Comparison of ENCODE assay signal across 9 cellular contexts in the genomic region with DNA sequence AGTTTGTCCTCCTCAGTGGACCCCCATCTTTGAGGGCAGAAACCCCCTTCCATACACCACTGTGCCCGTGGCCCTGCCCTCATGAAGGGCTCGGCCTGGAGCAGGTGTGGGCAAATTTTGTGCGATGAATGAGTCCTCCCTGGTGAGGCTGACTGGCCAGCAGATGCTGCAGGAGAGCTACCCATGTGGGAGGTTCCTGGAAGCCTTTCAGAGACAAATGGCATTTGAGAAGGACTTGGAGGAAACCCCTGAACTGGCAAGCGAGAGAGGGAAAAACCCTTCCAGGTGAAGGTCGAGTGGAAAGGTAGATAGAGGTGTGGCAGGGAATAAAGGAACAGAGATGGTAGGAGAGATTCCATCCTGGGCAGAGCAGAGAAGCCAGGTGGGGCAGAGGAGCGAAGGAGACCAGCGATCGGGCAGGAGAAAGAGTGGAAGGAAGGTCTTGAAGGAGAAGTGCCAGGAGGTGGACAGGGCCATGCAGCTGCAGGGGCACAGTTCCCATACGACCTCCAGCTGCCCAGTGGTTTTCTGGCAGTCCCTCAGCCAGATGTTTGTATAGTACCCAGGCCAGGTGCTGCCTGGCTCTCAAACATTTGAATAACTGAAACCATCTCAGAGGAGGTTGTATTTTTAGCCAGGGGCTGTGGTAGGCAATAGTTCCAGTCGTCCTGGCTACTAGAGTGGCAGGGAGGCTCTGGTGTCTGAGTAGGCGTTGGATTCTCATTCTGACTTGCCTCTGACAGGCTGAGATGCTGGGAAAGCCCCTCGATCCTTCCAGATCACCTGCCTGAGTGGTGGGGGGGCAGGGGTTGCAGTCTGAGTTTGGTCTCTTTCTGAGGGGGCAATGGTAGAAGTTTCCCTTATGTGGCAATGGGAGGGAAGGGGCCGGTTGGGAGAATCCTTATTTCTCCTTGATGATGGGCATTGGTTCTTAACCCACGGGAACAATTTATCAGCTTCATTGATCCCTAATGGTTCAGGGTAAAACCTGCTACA. TPM values are rescaled to one million over a fixed set of nuclear protein-coding genes. Genes with fewer than 3 reads are reported as not detected.
DNase-seq lines count a peak whose midpoint lies in the region; ATAC-seq and TF ChIP-seq lines count a peak whose summit lies in the region.
"Had no signal": no experiment of that assay in that cellular context is flagged by ENCODE, and none has a peak within 500 bp of the region (broad histone marks: within the 10 kb centered on the region; RNA-seq: fewer than 3 reads in every experiment).

No MANE protein-coding gene starts in this region.

- dilution Hi-C loops in mammary epithelial cell (cut with HindIII; ENCODE audit: low sequenced_read_pairs): no loop called here

- peaks cover 17% of the 10 kb centered on the region for H3K9me3 ChIP-seq in BLaER1
- no peaks in the 10 kb centered on the region for H3K9me3 ChIP-seq in hepatocyte (ENCODE audit: low read depth)
- H3K9me3 ChIP-seq in mammary epithelial cell (replicated peaks; ENCODE audit: insufficient read depth, low read length): no peaks in the 10 kb centered on the region

- H2AFZ ChIP-seq in hepatocyte (no peak overlapping the region), mammary epithelial cell (ENCODE audit: low read depth, low read length) (no peak overlapping the region)

- H3K79me2 ChIP-seq in hepatocyte (no peaks in the 10 kb centered on the region), mammary epithelial cell (ENCODE audit: insufficient read depth, low read length) (peaks cover 42% of the 10 kb centered on the region)

- 91% methylated on average over 14 of the region's 14 CpGs for WGBS in hepatocyte (ENCODE audit: low lambda C conversion rate, missing lambda C conversion rate)
- 68% methylated on average over 10 of the region's 14 CpGs for WGBS in mammary epithelial cell (ENCODE audit: low coverage, missing lambda C conversion rate)

- DNase-seq in NCI-H345 treated with DMSO at 0.1 percent for 48 hours (lab: John Stamatoyannopoulos, UW; ENCODE audit: unreplicated experiment): no peak
- no peak for DNase-seq in hepatocyte (ENCODE audit: low spot score)
- no peak for DNase-seq in MV-4-11 (lab: John Stamatoyannopoulos, UW)
- DNase-seq in mammary epithelial cell: no peak
- DNase-seq: NCI-H69 had no signal

- H3K36me3 ChIP-seq in BLaER1 (no peaks in the 10 kb centered on the region), hepatocyte (replicated peaks; ENCODE audit: insufficient read depth, low read depth) (no peaks in the 10 kb centered on the region), mammary epithelial cell (ENCODE audit: insufficient read depth, low read length) (no peaks in the 10 kb centered on the region)

- CTCF ChIA-PET in mammary epithelial cell (lab: Charles Lee; ENCODE audit: low non-redundant PET): no interaction called here

- peak; percentile 91 for ATAC-seq in HG02870 (IDR thresholded peaks at IDR 0.05; ENCODE audit: unreplicated experiment)

- no peaks in the 10 kb centered on the region for H3K27me3 ChIP-seq in BLaER1
- H3K27me3 ChIP-seq in hepatocyte: no peaks in the 10 kb centered on the region
- no peaks in the 10 kb centered on the region for H3K27me3 ChIP-seq in mammary epithelial cell (ENCODE audit: insufficient read depth, low read length)

- H3K27ac ChIP-seq in BLaER1 (peak overlapping the region; percentile 30; the same call in 1 of the 2 replicates), hepatocyte (no peak overlapping the region), mammary epithelial cell (ENCODE audit: insufficient read depth, low read depth, low read length) (no peak overlapping the region)

- no peaks in the 10 kb centered on the region for H4K20me1 ChIP-seq in BLaER1
- no peaks in the 10 kb centered on the region for H4K20me1 ChIP-seq in hepatocyte (ENCODE audit: insufficient read depth, poor library complexity, severe bottlenecking)
- no peaks in the 10 kb centered on the region for H4K20me1 ChIP-seq in mammary epithelial cell (ENCODE audit: insufficient read depth, low read length)

- intact Hi-C loops in mammary epithelial cell (cut with micrococcal nuclease): no loop called here

- no peaks in the 10 kb centered on the region for H3K9me2 ChIP-seq in hepatocyte (replicated peaks; ENCODE audit: insufficient read depth)

- no peak for TF ChIP-seq CTCF in hepatocyte (IDR thresholded peaks at IDR 0.05; ENCODE audit: poor library complexity)
- TF ChIP-seq CTCF in mammary epithelial cell (conservative IDR thresholded peaks at IDR 0.05 in 1 of 2, IDR thresholded peaks at IDR 0.05 in 1 of 2; ENCODE audit: extremely low read depth in 1 of 2, insufficient read depth in 1 of 2, low read depth in 1 of 2, low read length in 2 of 2): no peak

- H3K9ac ChIP-seq in BLaER1 (peak overlapping the region; percentile 34; the same call in 1 of the 2 replicates), mammary epithelial cell (ENCODE audit: insufficient read depth, low read length) (no peak overlapping the region)

- H3K4me1 ChIP-seq in BLaER1 (peaks cover 28% of the 10 kb centered on the region), hepatocyte (ENCODE audit: insufficient read depth) (peaks cover 3% of the 10 kb centered on the region), mammary epithelial cell (ENCODE audit: insufficient read depth, low read length) (no peaks in the 10 kb centered on the region)

- H3K4me2 ChIP-seq in BLaER1 (peak overlapping the region; percentile 72), hepatocyte (no peak overlapping the region), mammary epithelial cell (ENCODE audit: insufficient read depth, low read depth, low read length) (no peak overlapping the region)

- TF ChIP-seq POLR2A in GM18951 (IDR thresholded peaks at IDR 0.05; ENCODE audit: extremely low read depth, insufficient read depth, insufficient read length) (peak; percentile 22), Raji (IDR thresholded peaks at IDR 0.05; ENCODE audit: insufficient read depth, low read depth, low read length) (peak; percentile 55)

- H3K4me3 ChIP-seq in BLaER1 (no peak overlapping the region), hepatocyte (no peak overlapping the region), mammary epithelial cell (replicated peaks in 1 of 3; ENCODE audit: insufficient read depth in 1 of 3, low read depth in 2 of 3, low read length in 3 of 3) (no peak overlapping the region)

- no TSS peak for BruUV-seq in mammary epithelial cell (replicated peaks; lab: Mats Ljungman, UMichigan)

- in situ Hi-C loops in GM18951 (cut with MboI; ENCODE audit: low sequenced_read_pairs, unreplicated experiment) (no loop called here), mammary epithelial cell (cut with MboI; ENCODE audit: low sequenced_read_pairs in 2 of 2) (no loop called here)

RNA-seq across cellular contexts. Expression of a gene that starts 40.1 kb away (rescaled TPM):
- 8.6 and 13.5 TPM in 2 replicates for total RNA-seq in hepatocyte
- 10.7 and 11.7 TPM in 2 replicates for polyA plus RNA-seq in hepatocyte
- 10 to 100 TPM in 1 of 2 donors, 1 to 10 TPM in 1; 8.8 to 10.0 TPM for total RNA-seq in mammary epithelial cell
- 6.6 TPM for polyA plus RNA-seq in mammary epithelial cell
- polyA minus RNA-seq in mammary epithelial cell: 1.4 TPM
